In genomic region chr2:240275386-240275785, GRCh38 we compare ENCODE assay signal across 29 cellular contexts.
"Had no signal": no experiment of that assay in that cellular context is flagged by ENCODE, and none has a peak within 500 bp of the region (broad histone marks: within the 10 kb centered on the region; RNA-seq: fewer than 3 reads in every experiment).

No MANE protein-coding gene starts in this region.

- H3K36me3 ChIP-seq: left lung, lower lobe of right lung, ovary, prostate gland, suprapubic skin, thoracic aorta, tibial artery, upper lobe of right lung had no signal

- H3K27ac ChIP-seq: left lung, lower lobe of right lung, ovary, prostate gland, skin epidermis, suprapubic skin, thoracic aorta, tibial artery, upper lobe of right lung had no signal

- ATAC-seq: left colon; left lung; lower lobe of right lung; mucosa of descending colon; naive thymus-derived CD4-positive, alpha-beta T cell; right cardiac atrium; sciatic nerve; upper lobe of right lung had no signal

- DNase-seq: hypothalamus; immature natural killer cell; kidney; left colon; left lung; lower lobe of right lung; mesendoderm; midbrain; mucosa of descending colon; naive thymus-derived CD4-positive, alpha-beta T cell; occipital lobe; ovary; right cardiac atrium; stimulated activated CD4-positive, alpha-beta T cell treated with anti-CD3 and anti-CD28 coated beads, Interleukin-12 subunit alpha, Interleukin-12 subunit beta, amount 100 ng/mL, for 4 hours; stimulated activated CD4-positive, alpha-beta T cell treated with anti-CD3 and anti-CD28 coated beads, Interleukin-15, amount 100 ng/mL, for 24 hours; stimulated activated CD4-positive, alpha-beta T cell treated with anti-CD3 and anti-CD28 coated beads, Interleukin-2, amount 100 ng/mL, for 24 hours; stimulated activated CD4-positive, alpha-beta T cell treated with anti-CD3 and anti-CD28 coated beads, Interleukin-4, amount 100 ng/mL, for 1 hour; stimulated activated naive CD4-positive, alpha-beta T cell; tibial artery; trophoblast cell; upper lobe of right lung had no signal

- H3K27me3 ChIP-seq: ovary, tibial artery had no signal

- H3K4me1 Mint-ChIP-seq: immature natural killer cell; naive thymus-derived CD4-positive, alpha-beta T cell; neural crest cell had no signal

- H3K4me3 Mint-ChIP-seq: immature natural killer cell; naive thymus-derived CD4-positive, alpha-beta T cell; nephron; neural crest cell; stimulated activated naive CD8-positive, alpha-beta T cell treated with anti-CD3 and anti-CD28 coated beads, Interleukin-15, Interleukin-2, amounts not matched to agents 100 ng/mL and 50 ng/mL, for 24 hours had no signal

- H3K27ac Mint-ChIP-seq: immature natural killer cell; naive thymus-derived CD4-positive, alpha-beta T cell; nephron; stimulated activated naive CD8-positive, alpha-beta T cell treated with anti-CD3 and anti-CD28 coated beads, Interleukin-15, Interleukin-2, amounts not matched to agents 100 ng/mL and 50 ng/mL, for 24 hours had no signal

- H3K4me3 ChIP-seq: left lung, lower lobe of right lung, mucosa of descending colon, ovary, prostate gland, skin epidermis, suprapubic skin, thoracic aorta, tibial artery, upper lobe of right lung had no signal

- H3K4me1 ChIP-seq: left lung, lower lobe of right lung, suprapubic skin, upper lobe of right lung had no signal

- H3K9me3 ChIP-seq: ovary, prostate gland, thoracic aorta, upper lobe of right lung had no signal

- H3K36me3 Mint-ChIP-seq: immature natural killer cell had no signal
